Comparison of ENCODE assay signal across 15 cellular contexts in the genomic region with DNA sequence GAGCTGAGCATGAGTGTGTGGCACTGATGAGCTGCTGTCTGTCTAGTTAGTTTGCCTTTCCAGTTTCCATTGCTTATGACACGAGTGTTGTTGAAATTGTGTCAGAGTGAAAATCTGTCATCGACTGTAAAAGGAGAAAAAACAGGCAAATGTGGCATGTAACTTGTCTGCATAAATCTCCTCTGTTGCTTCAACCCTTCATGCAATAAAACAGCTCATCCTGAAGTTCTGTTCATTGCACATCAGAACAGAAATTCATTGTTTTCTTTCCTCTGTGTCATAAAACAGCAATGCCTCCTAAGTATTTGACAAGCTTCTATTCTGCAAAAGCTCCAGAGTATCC.
"Had no signal": no experiment of that assay in that cellular context is flagged by ENCODE, and none has a peak within 500 bp of the region (broad histone marks: within the 10 kb centered on the region; RNA-seq: fewer than 3 reads in every experiment).

No MANE protein-coding gene starts in this region.

- H3K27ac ChIP-seq: ascending aorta, cardiac muscle cell, thyroid gland, vagina had no signal

- H3K4me3 ChIP-seq: ascending aorta, cardiac muscle cell, lung, thyroid gland, vagina had no signal

- H3K36me3 ChIP-seq: ascending aorta, cardiac muscle cell, thyroid gland, vagina had no signal

- H3K27me3 Mint-ChIP-seq: activated CD4-positive, alpha-beta memory T cell treated with anti-CD3 and anti-CD28 coated beads for 36 hours; progenitor cell of endocrine pancreas had no signal

- H3K27me3 ChIP-seq: ascending aorta, cardiac muscle cell, thyroid gland, vagina had no signal

- H3K36me3 Mint-ChIP-seq: activated CD4-positive, alpha-beta memory T cell treated with anti-CD3 and anti-CD28 coated beads for 36 hours; naive thymus-derived CD4-positive, alpha-beta T cell had no signal

- H3K4me1 Mint-ChIP-seq: naive thymus-derived CD4-positive, alpha-beta T cell had no signal

- H3K4me3 Mint-ChIP-seq: activated CD4-positive, alpha-beta memory T cell treated with anti-CD3 and anti-CD28 coated beads for 36 hours; naive thymus-derived CD4-positive, alpha-beta T cell had no signal

- H3K9me3 ChIP-seq: ascending aorta, thyroid gland, vagina had no signal

- DNase-seq: activated CD4-positive, alpha-beta memory T cell treated with anti-CD3 and anti-CD28 coated beads for 36 hours; activated CD4-positive, alpha-beta T cell treated with anti-CD3 and anti-CD28 coated beads for 1 hour; activated CD8-positive, alpha-beta memory T cell treated with anti-CD3 and anti-CD28 coated beads, Interleukin-2, amount 50 U/mL, for 4 hours; activated naive CD4-positive, alpha-beta T cell; glutamatergic neuron; naive thymus-derived CD4-positive, alpha-beta T cell; nucleus accumbens; stimulated activated CD4-positive, alpha-beta T cell treated with anti-CD3 and anti-CD28 coated beads, Interleukin-4, amount 100 ng/mL, for 4 hours; T-helper 9 cell; thyroid gland had no signal

- H3K4me1 ChIP-seq: thyroid gland had no signal

- H3K27ac Mint-ChIP-seq: activated CD4-positive, alpha-beta memory T cell treated with anti-CD3 and anti-CD28 coated beads for 36 hours; naive thymus-derived CD4-positive, alpha-beta T cell; progenitor cell of endocrine pancreas had no signal

- ATAC-seq: naive thymus-derived CD4-positive, alpha-beta T cell had no signal
